21 cellular contexts compared by ENCODE assay signal in genomic region chr12:46985816-46986215, GRCh38.
"Had no signal": no experiment of that assay in that cellular context is flagged by ENCODE, and none has a peak within 500 bp of the region (broad histone marks: within the 10 kb centered on the region; RNA-seq: fewer than 3 reads in every experiment).

No MANE protein-coding gene starts in this region.

- ATAC-seq: foreskin keratinocyte; left lobe of liver; mucosa of descending colon; naive thymus-derived CD8-positive, alpha-beta T cell; psoas muscle; sciatic nerve; stimulated activated memory B cell treated with anti-CD40 and anti-IgM and Interleukin-4, amounts not matched to agents 10 μg/mL and 1 μg/mL and 100 μg/mL, for 72 hours had no signal

- H3K27ac Mint-ChIP-seq: endodermal cell; naive thymus-derived CD8-positive, alpha-beta T cell; stimulated activated memory B cell treated with anti-CD40 and anti-IgM and Interleukin-4, amounts not matched to agents 10 μg/mL and 1 μg/mL and 100 μg/mL, for 72 hours; stimulated activated naive CD8-positive, alpha-beta T cell treated with anti-CD3 and anti-CD28 coated beads, Interleukin-15, Interleukin-2, amounts not matched to agents 100 ng/mL and 50 ng/mL, for 24 hours had no signal

- DNase-seq: effector CD4-positive, alpha-beta T cell; endodermal cell; erythroblast; foreskin keratinocyte; kidney glomerular epithelial cell; mucosa of descending colon; naive thymus-derived CD8-positive, alpha-beta T cell; psoas muscle; retina; spleen; stimulated activated CD4-positive, alpha-beta T cell treated with anti-CD3 and anti-CD28 coated beads, Interleukin-15, amount 100 ng/mL, for 24 hours; stimulated activated CD4-positive, alpha-beta T cell treated with anti-CD3 and anti-CD28 coated beads, Interleukin-1b, Interleukin-23, amount 100 ng/mL, for 48 hours; stimulated activated CD4-positive, alpha-beta T cell treated with anti-CD3 and anti-CD28 coated beads, Interleukin-4, amount 100 ng/mL, for 24 hours; tibial artery; uterus had no signal

- H3K27ac ChIP-seq: foreskin keratinocyte, neutrophil, psoas muscle, spleen, tibial artery, upper lobe of left lung, uterus had no signal

- H3K9me3 ChIP-seq: mucosa of descending colon, neutrophil, uterus had no signal

- H3K27me3 ChIP-seq: foreskin keratinocyte, neutrophil, tibial artery, upper lobe of left lung, uterus had no signal

- H3K4me1 ChIP-seq: psoas muscle, spleen, tibial artery, upper lobe of left lung, uterus had no signal

- H3K4me3 Mint-ChIP-seq: endodermal cell; naive thymus-derived CD8-positive, alpha-beta T cell; stimulated activated memory B cell treated with anti-CD40 and anti-IgM and Interleukin-4, amounts not matched to agents 10 μg/mL and 1 μg/mL and 100 μg/mL, for 72 hours; stimulated activated naive CD8-positive, alpha-beta T cell treated with anti-CD3 and anti-CD28 coated beads, Interleukin-15, Interleukin-2, amounts not matched to agents 100 ng/mL and 50 ng/mL, for 24 hours had no signal

- H3K4me3 ChIP-seq: mucosa of descending colon, psoas muscle, spleen, tibial artery, upper lobe of left lung, uterus had no signal

- H3K36me3 ChIP-seq: neutrophil, spleen, tibial artery, upper lobe of left lung, uterus had no signal
